Comparison of ENCODE assay signal across 20 cellular contexts in genomic region chr2:147888665-147889064, GRCh38. TPM values are rescaled to one million over a fixed set of nuclear protein-coding genes. Genes with fewer than 3 reads are reported as not detected.
DNase-seq lines count a peak whose midpoint lies in the region; ATAC-seq and TF ChIP-seq lines count a peak whose summit lies in the region.
"Had no signal": no experiment of that assay in that cellular context is flagged by ENCODE, and none has a peak within 500 bp of the region (broad histone marks: within the 10 kb centered on the region; RNA-seq: fewer than 3 reads in every experiment).

No MANE protein-coding gene starts in this region.

- H3K4me1 ChIP-seq in body of pancreas: no peaks in the 10 kb centered on the region
- H3K4me1 ChIP-seq in effector memory CD4-positive, alpha-beta T cell (ENCODE audit: control insufficient read depth, insufficient read depth, low read length, poor library complexity, severe bottlenecking): no peaks in the 10 kb centered on the region

- WGBS in body of pancreas, 2 donors: 54 to 55% methylated on average over 3 of the region's 3 CpGs

- intact Hi-C loops in body of pancreas (cut with DNase I): no loop called here

- H3K27me3 ChIP-seq in body of pancreas: no peaks in the 10 kb centered on the region
- H3K27me3 ChIP-seq in effector memory CD4-positive, alpha-beta T cell (replicated peaks; ENCODE audit: control insufficient read depth, insufficient read depth, low read length, poor library complexity, severe bottlenecking): no peaks in the 10 kb centered on the region
- H3K27me3 ChIP-seq: heart left ventricle, MG63, neutrophil, sigmoid colon had no signal

- peak; percentile 59 for DNase-seq in GM12865 (ENCODE audit: low read depth)
- DNase-seq in activated T-cell treated with anti-CD3 and anti-CD28 coated beads, Interleukin-2, amount 50 U/mL, for 1 hour: no peak
- no peak for DNase-seq in body of pancreas
- DNase-seq in effector memory CD4-positive, alpha-beta T cell: no peak
- DNase-seq in DMS 273 (lab: John Stamatoyannopoulos, UW; ENCODE audit: unreplicated experiment): no peak
- DNase-seq: activated naive CD4-positive, alpha-beta T cell treated with Interleukin-2 at 50 U/mL for 16 hours; CD8-positive, alpha-beta T cell; cortex of kidney; erythroblast; heart left ventricle; islet precursor cell; MG63; NCI-H2081; NCI-H526 treated with DMSO at 0.1 percent for 48 hours; sigmoid colon had no signal

- no peaks in the 10 kb centered on the region for H3K36me3 ChIP-seq in body of pancreas (replicated peaks in 1 of 2; ENCODE audit: insufficient read depth in 1 of 2, low read depth in 2 of 2)
- no peaks in the 10 kb centered on the region for H3K36me3 ChIP-seq in effector memory CD4-positive, alpha-beta T cell (ENCODE audit: control insufficient read depth, insufficient read depth, low read length)
- H3K36me3 ChIP-seq: heart left ventricle, MG63, neutrophil, sigmoid colon had no signal

- ATAC-seq in GM19438 (IDR thresholded peaks at IDR 0.05; ENCODE audit: low read depth, unreplicated experiment) (peak; percentile 82), HG02623 (IDR thresholded peaks at IDR 0.05; ENCODE audit: unreplicated experiment) (peak; percentile 60), HG03520 (IDR thresholded peaks at IDR 0.05; ENCODE audit: unreplicated experiment) (peak; percentile 96), body of pancreas (no peak)
- ATAC-seq: CD8-positive, alpha-beta T cell; heart left ventricle; Panc1 had no signal

- H3K9me3 ChIP-seq in body of pancreas: no peaks in the 10 kb centered on the region
- no peaks in the 10 kb centered on the region for H3K9me3 ChIP-seq in effector memory CD4-positive, alpha-beta T cell (ENCODE audit: control insufficient read depth, low read length)
- H3K9me3 ChIP-seq: heart left ventricle, MG63, neutrophil, sigmoid colon had no signal

- H3K4me3 ChIP-seq in GM12865 (ENCODE audit: low read depth, low read length) (no peak overlapping the region), body of pancreas (no peak overlapping the region)
- H3K4me3 ChIP-seq in effector memory CD4-positive, alpha-beta T cell (ENCODE audit: insufficient read depth, low read depth, low read length, poor library complexity, severe bottlenecking): no peak overlapping the region
- H3K4me3 ChIP-seq: heart left ventricle, MG63, sigmoid colon had no signal

- no peak overlapping the region for H3K27ac ChIP-seq in body of pancreas
- H3K27ac ChIP-seq in effector memory CD4-positive, alpha-beta T cell (ENCODE audit: insufficient read depth, low read length, poor library complexity, severe bottlenecking): no peak overlapping the region
- H3K27ac ChIP-seq: heart left ventricle, neutrophil, sigmoid colon had no signal

- no peak for TF ChIP-seq POLR2A in body of pancreas (IDR thresholded peaks at IDR 0.05)

- TF ChIP-seq CTCF in GM12865 (IDR thresholded peaks at IDR 0.05; ENCODE audit: insufficient read depth, low read depth, low read length, missing control alignments) (no peak), body of pancreas (IDR thresholded peaks at IDR 0.05) (no peak)

RNA-seq across cellular contexts. Expression of gene ACVR2A, which starts 43.8 kb away (rescaled TPM):
- total RNA-seq in body of pancreas: 10 to 100 TPM in 1 of 2 donors, 1 to 10 TPM in 1; 5.6 to 25.9 TPM
